In the genomic region with DNA sequence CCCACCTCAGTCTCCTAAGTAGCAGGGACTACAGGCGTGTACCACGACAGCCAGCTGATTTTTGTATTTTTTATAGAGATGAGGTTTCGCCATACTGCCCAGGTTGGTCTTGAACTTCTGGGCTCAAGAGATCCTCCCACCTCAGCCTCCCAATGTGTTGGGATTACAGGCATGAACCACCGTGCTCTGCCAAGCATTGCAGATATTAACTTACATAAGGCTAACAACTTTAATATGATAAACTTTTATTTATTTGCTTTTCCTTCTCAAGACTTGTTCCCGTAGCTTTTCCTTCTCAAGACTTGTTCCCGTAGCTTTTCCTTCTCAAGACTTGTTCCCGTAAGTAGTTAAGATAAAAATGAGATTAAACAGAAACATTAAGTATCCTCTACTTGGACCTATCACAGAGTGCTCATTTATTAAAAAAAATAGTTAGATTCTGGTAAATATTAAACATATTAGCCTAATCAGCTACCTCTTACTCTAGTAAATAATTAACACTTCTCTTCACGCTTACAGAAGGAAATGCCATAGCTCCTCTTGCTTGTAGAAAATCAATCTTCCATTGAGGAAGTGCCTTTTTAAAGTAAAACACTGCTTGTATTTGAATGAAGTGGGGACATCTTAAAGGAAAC, we compare ENCODE assay signal across 24 cellular contexts.
DNase-seq lines count a peak whose midpoint lies in the region; ATAC-seq, FAIRE-seq and TF ChIP-seq lines count a peak whose summit lies in the region.
"Had no signal": no experiment of that assay in that cellular context is flagged by ENCODE, and none has a peak within 500 bp of the region (broad histone marks: within the 10 kb centered on the region; RNA-seq: fewer than 3 reads in every experiment).

No MANE protein-coding gene starts in this region.

- ATAC-seq in upper lobe of right lung (peak; percentile 72), HG03520 (IDR thresholded peaks at IDR 0.05; ENCODE audit: unreplicated experiment) (no peak)
- ATAC-seq: GM23338, Right ventricle myocardium inferior had no signal

- H3K9me3 ChIP-seq in kidney (ENCODE audit: control insufficient read depth in 1 of 2, low read length in 2 of 2) (no peaks in the 10 kb centered on the region), mesenchymal stem cell (ENCODE audit: control insufficient read depth, low read length) (no peaks in the 10 kb centered on the region), upper lobe of right lung (no peaks in the 10 kb centered on the region), BE2C (no peaks in the 10 kb centered on the region)
- H3K9me3 ChIP-seq: BLaER1, SJSA1 had no signal

- H3K14ac ChIP-seq in mesenchymal stem cell (ENCODE audit: low read length in 2 of 2): no peak overlapping the region

- intact Hi-C loops in kidney (cut with DNase I): no loop called here
- intact Hi-C loops in upper lobe of right lung (cut with DNase I): no loop called here

- TF ChIP-seq CTCF in kidney (IDR thresholded peaks at IDR 0.05; ENCODE audit: borderline replicate concordance, extremely low read depth, insufficient read depth) (no peak), upper lobe of right lung (IDR thresholded peaks at IDR 0.05) (no peak), BE2C (IDR thresholded peaks at IDR 0.05; ENCODE audit: low read depth, low read length) (no peak)

- H3K4me2 ChIP-seq in mesenchymal stem cell (ENCODE audit: low read length, poor library complexity, severe bottlenecking): no peak overlapping the region
- H3K4me2 ChIP-seq: BLaER1, GM23338 had no signal

- peak overlapping the region; percentile 8 to 41 for H3K4me3 ChIP-seq in kidney (ENCODE audit: low read length in 2 of 2)
- no peak overlapping the region for H3K4me3 ChIP-seq in mesenchymal stem cell (ENCODE audit: insufficient read depth in 1 of 2, low read depth in 1 of 2, low read length in 2 of 2)
- H3K4me3 ChIP-seq in upper lobe of right lung: no peak overlapping the region
- H3K4me3 ChIP-seq in BE2C (ENCODE audit: low read depth, low read length): no peak overlapping the region
- H3K4me3 ChIP-seq: BLaER1, GM23338, SJSA1 had no signal

- H2BK120ac ChIP-seq in mesenchymal stem cell (ENCODE audit: low read depth, low read length): no peak overlapping the region

- H3K4ac ChIP-seq in mesenchymal stem cell (ENCODE audit: low read depth in 1 of 2, low read length in 2 of 2): no peak overlapping the region

- FAIRE-seq in kidney (lab: Jason Lieb, UNC): peak; percentile 96
- FAIRE-seq: G401.6, GM12892 had no signal

- H2AFZ ChIP-seq in mesenchymal stem cell (ENCODE audit: low read depth, low read length): no peak overlapping the region
- H2AFZ ChIP-seq: GM23338 had no signal

- H3K36me3 ChIP-seq in kidney (ENCODE audit: control insufficient read depth in 1 of 2, insufficient read depth in 2 of 2, low read length in 2 of 2): no peaks in the 10 kb centered on the region
- no peaks in the 10 kb centered on the region for H3K36me3 ChIP-seq in mesenchymal stem cell (ENCODE audit: control insufficient read depth in 1 of 2, insufficient read depth in 2 of 2, low read depth in 1 of 2, low read length in 2 of 2)
- H3K36me3 ChIP-seq in upper lobe of right lung: no peaks in the 10 kb centered on the region
- no peaks in the 10 kb centered on the region for H3K36me3 ChIP-seq in BE2C
- H3K36me3 ChIP-seq: BLaER1, SJSA1 had no signal

- H3K27ac ChIP-seq in kidney (ENCODE audit: low read depth in 2 of 2, low read length in 2 of 2) (peak overlapping the region in 1 of 2 donors; percentile 65), mesenchymal stem cell (ENCODE audit: low read length, poor library complexity, severe bottlenecking) (peak overlapping the region; percentile 49), upper lobe of right lung (no peak overlapping the region)
- H3K27ac ChIP-seq: BLaER1, SJSA1 had no signal

- H3K9ac ChIP-seq in kidney (ENCODE audit: low read length in 2 of 2): no peak overlapping the region
- H3K9ac ChIP-seq in mesenchymal stem cell (ENCODE audit: low read length): no peak overlapping the region
- H3K9ac ChIP-seq: BLaER1 had no signal

- H3K79me1 ChIP-seq in mesenchymal stem cell (replicated peaks; ENCODE audit: low read length, poor library complexity, severe bottlenecking): no peaks in the 10 kb centered on the region

- WGBS in mesenchymal stem cell: 96% methylated on average over 5 of the region's 8 CpGs

- H2AK5ac ChIP-seq in mesenchymal stem cell (ENCODE audit: low read length, severe bottlenecking): peak overlapping the region; percentile 26

- H3K18ac ChIP-seq in mesenchymal stem cell (ENCODE audit: low read depth in 1 of 2, low read length in 2 of 2): no peak overlapping the region

- H3K23ac ChIP-seq in mesenchymal stem cell (ENCODE audit: low read length in 2 of 2): no peak overlapping the region

- no peak overlapping the region for H4K91ac ChIP-seq in mesenchymal stem cell (ENCODE audit: low read length)

- no peak overlapping the region for H2BK12ac ChIP-seq in mesenchymal stem cell (ENCODE audit: low read length in 2 of 2)

- H2BK15ac ChIP-seq in mesenchymal stem cell (ENCODE audit: low read depth, poor library complexity, severe bottlenecking): no peak overlapping the region

- H3K27me3 ChIP-seq in mesenchymal stem cell (ENCODE audit: control insufficient read depth in 1 of 2, insufficient read depth in 1 of 2, low read length in 2 of 2): no peaks in the 10 kb centered on the region
- no peaks in the 10 kb centered on the region for H3K27me3 ChIP-seq in upper lobe of right lung
- H3K27me3 ChIP-seq in BE2C: no peaks in the 10 kb centered on the region
- H3K27me3 ChIP-seq: BLaER1, SJSA1 had no signal

- H3K4me1 ChIP-seq in kidney (ENCODE audit: control insufficient read depth in 1 of 2, insufficient read depth in 1 of 2, low read depth in 1 of 2, low read length in 2 of 2) (peaks cover 4% of the 10 kb centered on the region in 2 donors), mesenchymal stem cell (ENCODE audit: control insufficient read depth, insufficient read depth, low read depth, low read length) (peaks cover 3% of the 10 kb centered on the region), upper lobe of right lung (no peaks in the 10 kb centered on the region), BE2C (no peaks in the 10 kb centered on the region)
- H3K4me1 ChIP-seq: BLaER1, SJSA1 had no signal

- no peak overlapping the region for H4K8ac ChIP-seq in mesenchymal stem cell (ENCODE audit: low read length)

- DNase-seq in HT-29 (ENCODE audit: low spot score) (peak; percentile 36), kidney (no peak), mesenchymal stem cell (no peak), upper lobe of right lung (no peak), C1 segment of cervical spinal cord (lab: John Stamatoyannopoulos, UW) (no peak), BE2C (no peak)
- DNase-seq: Caco-2; CD4-positive, alpha-beta memory T cell; HCEC 1CT; Karpas-422; MV-4-11; NCI-H1694; NCI-H2081; NCI-H2171; NCI-H446; NCI-H526; OCI-M1 had no signal

- H2BK5ac ChIP-seq in mesenchymal stem cell (ENCODE audit: low read depth, low read length, poor library complexity, severe bottlenecking): no peak overlapping the region

Comparison
In these comparisons a context has a peak if more than half of its experiments do, and no peak if none do; other contexts are left out.
1. H3K4me3 ChIP-seq: peak in kidney (2 of 2); none in mesenchymal stem cell (0 of 2), upper lobe of right lung (single experiment) and BE2C (single experiment).